27 cellular contexts compared by ENCODE assay signal in the genomic region with DNA sequence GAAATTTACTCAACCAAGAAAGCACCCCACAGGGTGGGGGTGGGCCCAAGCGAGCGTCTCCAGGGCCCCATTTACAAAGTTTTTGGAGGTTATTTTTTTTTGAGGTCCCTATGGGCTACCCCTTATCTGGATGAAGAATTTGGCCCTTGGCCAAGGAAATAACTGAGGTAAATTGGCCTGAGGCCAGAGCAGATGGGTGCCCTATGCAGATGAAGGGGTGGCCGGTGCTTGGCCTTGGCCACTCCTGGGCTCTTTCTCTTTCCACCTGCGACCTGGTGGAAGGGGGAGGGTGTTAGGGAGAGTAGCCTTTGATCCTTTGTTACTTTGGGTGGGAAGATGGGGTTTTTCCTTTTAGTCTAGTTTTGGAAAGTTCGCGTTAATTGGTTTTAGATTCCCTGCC.
"Had no signal": no experiment of that assay in that cellular context is flagged by ENCODE, and none has a peak within 500 bp of the region (broad histone marks: within the 10 kb centered on the region; RNA-seq: fewer than 3 reads in every experiment).

No MANE protein-coding gene starts in this region.

- H3K27ac Mint-ChIP-seq: effector memory CD8-positive, alpha-beta T cell; immature natural killer cell; memory B cell; natural killer cell treated with Interleukin-12 subunit alpha and Interleukin-12 subunit beta and Interleukin-15 and Interleukin-18, amount 100 ng/mL, for 72 hours; stimulated activated effector memory CD8-positive, alpha-beta T cell treated with anti-CD3 and anti-CD28 coated beads, Interleukin-12 subunit alpha, Interleukin-12 subunit beta, amount 100 ng/mL, for 72 hours had no signal

- H3K27ac ChIP-seq: esophagus squamous epithelium, neutrophil, stomach, thyroid gland had no signal

- H3K4me3 ChIP-seq: lung, pancreas, thyroid gland had no signal

- H3K4me3 Mint-ChIP-seq: effector memory CD8-positive, alpha-beta T cell; immature natural killer cell; memory B cell; naive B cell; natural killer cell treated with Interleukin-12 subunit alpha and Interleukin-12 subunit beta and Interleukin-15 and Interleukin-18, amount 100 ng/mL, for 72 hours; neural crest cell; stimulated activated effector memory CD8-positive, alpha-beta T cell treated with anti-CD3 and anti-CD28 coated beads, Interleukin-12 subunit alpha, Interleukin-12 subunit beta, amount 100 ng/mL, for 72 hours had no signal

- H3K27me3 Mint-ChIP-seq: effector memory CD8-positive, alpha-beta T cell; memory B cell; naive B cell; natural killer cell treated with Interleukin-12 subunit alpha and Interleukin-12 subunit beta and Interleukin-15 and Interleukin-18, amount 100 ng/mL, for 72 hours had no signal

- ATAC-seq: effector memory CD8-positive, alpha-beta T cell; left colon; natural killer cell treated with Interleukin-12 subunit alpha and Interleukin-12 subunit beta and Interleukin-15 and Interleukin-18, amount 100 ng/mL, for 72 hours; stimulated activated effector memory CD8-positive, alpha-beta T cell treated with anti-CD3 and anti-CD28 coated beads, Interleukin-12 subunit alpha, Interleukin-12 subunit beta, amount 100 ng/mL, for 72 hours had no signal

- DNase-seq: cortex of kidney; effector memory CD8-positive, alpha-beta T cell; erythroblast; esophagus squamous epithelium; foreskin melanocyte; glutamatergic neuron; hippocampal formation; immature natural killer cell; islet precursor cell; kidney glomerular epithelial cell; left colon; naive B cell; pancreas; sigmoid colon; stimulated activated CD4-positive, alpha-beta T cell treated with anti-CD3 and anti-CD28 coated beads, Interleukin-2, amount 100 ng/mL, for 24 hours; stimulated activated CD4-positive, alpha-beta T cell treated with anti-CD3 and anti-CD28 coated beads, Interleukin-4, amount 100 ng/mL, for 24 hours; stimulated activated naive CD4-positive, alpha-beta T cell treated with Interleukin-2 at 50 U/mL for 16 hours; stomach had no signal

- FAIRE-seq: endometrium, pancreas had no signal

- H3K9me3 ChIP-seq: pancreas, thyroid gland had no signal

- H3K27me3 ChIP-seq: esophagus squamous epithelium, heart right ventricle, neutrophil, pancreas, sigmoid colon, stomach, thyroid gland had no signal

- H3K4me1 ChIP-seq: esophagus squamous epithelium, pancreas, stomach, thyroid gland had no signal

- H3K4me1 Mint-ChIP-seq: immature natural killer cell; memory B cell; neural crest cell; stimulated activated effector memory CD8-positive, alpha-beta T cell treated with anti-CD3 and anti-CD28 coated beads, Interleukin-12 subunit alpha, Interleukin-12 subunit beta, amount 100 ng/mL, for 72 hours had no signal
